In genomic region chr22:29660021-29660420, GRCh38 we compare ENCODE assay signal across 24 cellular contexts. TPM values are rescaled to one million over a fixed set of nuclear protein-coding genes. Genes with fewer than 3 reads are reported as not detected.
DNase-seq lines count a peak whose midpoint lies in the region; ATAC-seq, FAIRE-seq and TF ChIP-seq lines count a peak whose summit lies in the region.
"Had no signal": no experiment of that assay in that cellular context is flagged by ENCODE, and none has a peak within 500 bp of the region (broad histone marks: within the 10 kb centered on the region; RNA-seq: fewer than 3 reads in every experiment).

No MANE protein-coding gene starts in this region.

- no peak for TF ChIP-seq CTCF in cardiac muscle cell (IDR thresholded peaks at IDR 0.05; ENCODE audit: low read depth, low read length)
- TF ChIP-seq CTCF in neural progenitor cell (IDR thresholded peaks at IDR 0.05): no peak

- peak in 1 of 2 donors; percentile 33 for DNase-seq in cardiac muscle cell (ENCODE audit: low read depth in 1 of 2, low spot score in 1 of 2)
- DNase-seq in left cardiac atrium: no peak
- DNase-seq in neural progenitor cell (ENCODE audit: low spot score): no peak
- DNase-seq in urothelium cell line (ENCODE audit: low spot score): no peak
- DNase-seq in OCI-M2 (lab: John Stamatoyannopoulos, UW; ENCODE audit: unreplicated experiment): no peak
- DNase-seq in mesendoderm: no peak
- DNase-seq: 8988T; ACHN; BE2C; CD4-positive, alpha-beta T cell; CD8-positive, alpha-beta memory T cell; DMS 273 treated with DMSO at 0.1 percent for 48 hours; DMS79; EL; GDM1; H9 had no signal

- H3K56ac ChIP-seq in mesendoderm (ENCODE audit: low read length): no peak overlapping the region

- H3K4me1 ChIP-seq in cardiac muscle cell (ENCODE audit: low read depth) (peaks cover 41% of the 10 kb centered on the region), neural progenitor cell (peaks cover 48% of the 10 kb centered on the region), mesendoderm (ENCODE audit: control insufficient read depth, low read depth, low read length) (no peaks in the 10 kb centered on the region)
- H3K4me1 ChIP-seq: A549, BE2C had no signal

- H3K9me3 ChIP-seq in cardiac muscle cell (ENCODE audit: low read depth) (no peaks in the 10 kb centered on the region), neural progenitor cell (ENCODE audit: low read depth) (no peaks in the 10 kb centered on the region)
- H3K9me3 ChIP-seq: A549; BE2C; BLaER1 treated with 17β-estradiol and CSF1 and Interleukin-3, amounts not matched to agents 10 nM and 100 nM had no signal

- no peaks in the 10 kb centered on the region for H3K27me3 Mint-ChIP-seq in neural progenitor cell (ENCODE audit: insufficient read depth, low read depth)
- H3K27me3 Mint-ChIP-seq: CD4-positive, alpha-beta T cell; CD8-positive, alpha-beta memory T cell had no signal

- H4K20me1 ChIP-seq in neural progenitor cell (ENCODE audit: low read depth): no peaks in the 10 kb centered on the region

- H2BK5ac ChIP-seq in mesendoderm (ENCODE audit: low read length): no peak overlapping the region

- no peaks in the 10 kb centered on the region for H3K79me1 ChIP-seq in mesendoderm (ENCODE audit: low read length)

- H3K9ac ChIP-seq in neural progenitor cell (no peak overlapping the region), mesendoderm (ENCODE audit: low read length) (no peak overlapping the region)
- H3K9ac ChIP-seq: BLaER1 treated with 17β-estradiol and CSF1 and Interleukin-3, amounts not matched to agents 10 nM and 100 nM had no signal

- FAIRE-seq in urothelium cell line (lab: Jason Lieb, UNC): peak; percentile 44
- FAIRE-seq: A549, D721Med, GM12878, GM19239 had no signal

- no peak overlapping the region for H3K4ac ChIP-seq in mesendoderm (ENCODE audit: low read depth, low read length)

- no CpG with 5 or more reads among the region's 11 CpGs for WGBS in mesendoderm (ENCODE audit: extremely low coverage, insufficient coverage, low lambda C conversion rate)

- intact Hi-C loops in left cardiac atrium (cut with DNase I): no loop called here

- peaks cover 25% of the 10 kb centered on the region for H3K36me3 Mint-ChIP-seq in neural progenitor cell

- peaks cover 17% of the 10 kb centered on the region for H3K4me1 Mint-ChIP-seq in neural progenitor cell
- H3K4me1 Mint-ChIP-seq: CD8-positive, alpha-beta memory T cell; GM23338; H9 had no signal

- no peak overlapping the region for H3K23ac ChIP-seq in mesendoderm (ENCODE audit: low read length)

- H4K5ac ChIP-seq in mesendoderm (ENCODE audit: low read length): no peak overlapping the region

- no peak overlapping the region for H2BK120ac ChIP-seq in mesendoderm (ENCODE audit: low read depth, low read length)

- H3K27ac Mint-ChIP-seq in neural progenitor cell: no peak overlapping the region
- H3K27ac Mint-ChIP-seq: CD14-positive monocyte; CD4-positive, alpha-beta T cell; CD8-positive, alpha-beta memory T cell; GM23338; H9 had no signal

- ATAC-seq in left cardiac atrium: no peak
- ATAC-seq: A549, GM12878, GM23338, HCT116 had no signal

- no peaks in the 10 kb centered on the region for H3K9me3 Mint-ChIP-seq in neural progenitor cell
- H3K9me3 Mint-ChIP-seq: CD4-positive, alpha-beta T cell; CD8-positive, alpha-beta memory T cell; GM23338; H9 had no signal

- peak overlapping the region; percentile 20 for H3K4me2 ChIP-seq in neural progenitor cell
- no peak overlapping the region for H3K4me2 ChIP-seq in mesendoderm (ENCODE audit: low read length)
- H3K4me2 ChIP-seq: A549, GM23338 had no signal

- no peak overlapping the region for H3K4me3 Mint-ChIP-seq in neural progenitor cell
- H3K4me3 Mint-ChIP-seq: CD14-positive monocyte; CD4-positive, alpha-beta T cell; CD8-positive, alpha-beta memory T cell; GM23338; H9 had no signal

- H2AK5ac ChIP-seq in mesendoderm (ENCODE audit: low read length): no peak overlapping the region

- no peaks in the 10 kb centered on the region for H3K79me2 ChIP-seq in neural progenitor cell (ENCODE audit: low read depth)
- no peaks in the 10 kb centered on the region for H3K79me2 ChIP-seq in mesendoderm (ENCODE audit: control insufficient read depth, insufficient read depth, low read length)

- no peak overlapping the region for H2BK15ac ChIP-seq in mesendoderm (replicated peaks; ENCODE audit: low read depth)

- H3K36me3 ChIP-seq in cardiac muscle cell: no peaks in the 10 kb centered on the region
- H3K36me3 ChIP-seq in neural progenitor cell: no peaks in the 10 kb centered on the region
- peaks cover 3% of the 10 kb centered on the region for H3K36me3 ChIP-seq in mesendoderm (ENCODE audit: control insufficient read depth, insufficient read depth, low read length)

- H3K27ac ChIP-seq in cardiac muscle cell (peak overlapping the region; percentile 68), neural progenitor cell (no peak overlapping the region), mesendoderm (ENCODE audit: low read depth, low read length) (no peak overlapping the region)
- H3K27ac ChIP-seq: A549; BLaER1 treated with 17β-estradiol and CSF1 and Interleukin-3, amounts not matched to agents 10 nM and 100 nM had no signal

- H3K18ac ChIP-seq in mesendoderm (ENCODE audit: low read length): no peak overlapping the region

- H2AFZ ChIP-seq in neural progenitor cell (replicated peaks): no peak overlapping the region
- H2AFZ ChIP-seq: GM23338 had no signal

- H3F3A ChIP-seq in neural progenitor cell (ENCODE audit: low read depth): peaks cover 29% of the 10 kb centered on the region

- H3K27me3 ChIP-seq in cardiac muscle cell: no peaks in the 10 kb centered on the region
- H3K27me3 ChIP-seq in neural progenitor cell: no peaks in the 10 kb centered on the region
- no peaks in the 10 kb centered on the region for H3K27me3 ChIP-seq in mesendoderm (ENCODE audit: insufficient read depth, low read length, poor library complexity)
- H3K27me3 ChIP-seq: BE2C had no signal

- no peak overlapping the region for H4K8ac ChIP-seq in mesendoderm (ENCODE audit: low read depth, low read length)

- H3K4me3 ChIP-seq in cardiac muscle cell (no peak overlapping the region), neural progenitor cell (no peak overlapping the region), mesendoderm (ENCODE audit: low read length) (no peak overlapping the region)
- H3K4me3 ChIP-seq: A549; BLaER1 treated with 17β-estradiol and CSF1 and Interleukin-3, amounts not matched to agents 10 nM and 100 nM; GM12878; GM23338 had no signal

RNA-seq across cellular contexts. Expression of gene NF2, which starts 56.6 kb away (rescaled TPM):
- total RNA-seq in cardiac muscle cell (39.0 and 40.2 TPM in 2 replicates), left cardiac atrium (10 to 100 TPM; 45.3 to 48.7 TPM), neural progenitor cell (ENCODE audit: low replicate concordance) (18.7 and 28.1 TPM in 2 replicates)
- 32.8 and 34.6 TPM in 2 replicates for polyA plus RNA-seq in cardiac muscle cell
- polyA plus RNA-seq in mesendoderm (2013, experiment 1 of 2): 13.7 TPM
- 13.6 TPM for polyA plus RNA-seq in mesendoderm (2013, experiment 2 of 2)

RNA-seq across cellular contexts. Expression of gene CABP7, which starts 59.8 kb away (rescaled TPM):
- total RNA-seq in cardiac muscle cell (not detected in 2 replicates), left cardiac atrium (not detected), neural progenitor cell (ENCODE audit: low replicate concordance) (0.09 TPM in 1 of 2 replicates, not detected in the other)
- 0.11 and 0.26 TPM in 2 replicates for polyA plus RNA-seq in cardiac muscle cell
- polyA plus RNA-seq in mesendoderm (2013, experiment 1 of 2): 0.03 TPM
- 0.01 TPM for polyA plus RNA-seq in mesendoderm (2013, experiment 2 of 2)
- polyA plus RNA-seq: CD8-positive, alpha-beta memory T cell had no signal
